ENCODE assay signal across 23 cellular contexts in the genomic region with DNA sequence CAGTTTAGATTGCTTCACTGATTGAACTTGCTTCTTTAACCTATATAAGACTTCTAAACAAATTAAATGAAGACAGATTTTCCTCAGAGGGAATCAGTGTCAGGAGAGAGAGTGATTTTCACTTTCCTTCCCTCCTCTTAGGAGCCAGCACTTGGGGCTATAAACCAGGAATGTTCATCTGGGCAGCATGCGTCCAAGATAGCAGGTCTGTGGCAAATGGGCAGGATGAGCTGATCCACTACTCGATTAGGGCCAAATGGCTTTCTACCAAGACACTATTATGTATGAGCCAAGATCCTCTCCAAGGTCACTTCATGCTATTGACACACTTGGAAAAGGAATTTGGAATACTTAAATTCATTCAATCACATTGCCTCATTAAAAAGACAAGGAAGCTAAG.
DNase-seq lines count a peak whose midpoint lies in the region; TF ChIP-seq lines count a peak whose summit lies in the region.
"Had no signal": no experiment of that assay in that cellular context is flagged by ENCODE, and none has a peak within 500 bp of the region (broad histone marks: within the 10 kb centered on the region; RNA-seq: fewer than 3 reads in every experiment).

No MANE protein-coding gene starts in this region.

- H3K79me2 ChIP-seq in osteoblast (ENCODE audit: insufficient read depth, low read length): no peaks in the 10 kb centered on the region

- no peak overlapping the region for H3K27ac ChIP-seq in osteoblast (ENCODE audit: low read depth, low read length)
- H3K27ac ChIP-seq: BLaER1 treated with 17β-estradiol and CSF1 and Interleukin-3, amounts not matched to agents 10 nM and 100 nM; RWPE1 had no signal

- in situ Hi-C loops in G401 (cut with HindIII; ENCODE audit: low sequenced_read_pairs): no loop called here

- no peaks in the 10 kb centered on the region for H3K9me3 ChIP-seq in osteoblast (ENCODE audit: low read depth, low read length)
- H3K9me3 ChIP-seq: BLaER1 treated with 17β-estradiol and CSF1 and Interleukin-3, amounts not matched to agents 10 nM and 100 nM had no signal

- no peak overlapping the region for H3K4me2 ChIP-seq in osteoblast (ENCODE audit: insufficient read depth, low read length)
- H3K4me2 ChIP-seq: BLaER1 treated with 17β-estradiol and CSF1 and Interleukin-3, amounts not matched to agents 10 nM and 100 nM; GM23338 had no signal

- no peaks in the 10 kb centered on the region for H3K36me3 ChIP-seq in osteoblast (ENCODE audit: insufficient read depth, low read length)
- H3K36me3 ChIP-seq: BLaER1 treated with 17β-estradiol and CSF1 and Interleukin-3, amounts not matched to agents 10 nM and 100 nM had no signal

- no peaks in the 10 kb centered on the region for H3K27me3 ChIP-seq in osteoblast (ENCODE audit: insufficient read depth, low read length)
- H3K27me3 ChIP-seq: BLaER1 treated with 17β-estradiol and CSF1 and Interleukin-3, amounts not matched to agents 10 nM and 100 nM had no signal

- no peak overlapping the region for H3K4me3 ChIP-seq in osteoblast (ENCODE audit: insufficient read depth, low read length)
- H3K4me3 ChIP-seq: BLaER1 treated with 17β-estradiol and CSF1 and Interleukin-3, amounts not matched to agents 10 nM and 100 nM; GM23338 had no signal

- no peaks in the 10 kb centered on the region for H4K20me1 ChIP-seq in osteoblast (ENCODE audit: insufficient read depth, low read length)
- H4K20me1 ChIP-seq: BLaER1 treated with 17β-estradiol and CSF1 and Interleukin-3, amounts not matched to agents 10 nM and 100 nM had no signal

- H2AFZ ChIP-seq in osteoblast (ENCODE audit: low read length): no peak overlapping the region
- H2AFZ ChIP-seq: GM23338 had no signal

- TF ChIP-seq CTCF in osteoblast (IDR thresholded peaks at IDR 0.05; ENCODE audit: extremely low read depth, low read depth, low read length): no peak

- no peaks in the 10 kb centered on the region for H3K4me1 ChIP-seq in osteoblast (ENCODE audit: insufficient read depth, low read length)

- DNase-seq in G401 (ENCODE audit: low spot score) (peak; percentile 50), NCI-H446 (lab: John Stamatoyannopoulos, UW) (peak; percentile 80 to 94), cerebellum (ENCODE audit: low spot score) (peak; percentile 14), osteoblast (ENCODE audit: insufficient read length, low spot score, missing footprints) (peak; percentile 57), ureter (ENCODE audit: low spot score) (no peak), NCI-H1092 (lab: John Stamatoyannopoulos, UW) (no peak)
- no peak for DNase-seq in stimulated activated CD4-positive, alpha-beta T cell treated with anti-CD3 and anti-CD28 coated beads, Interleukin-2, amount 100 ng/mL, for 48 hours
- DNase-seq: CD4-positive, alpha-beta T cell; H9; HFFc6; KG1; NCI-H1048; NCI-H1417 treated with DMSO at 0.1 percent for 48 hours; NCI-H1694 treated with DMSO at 0.1 percent for 48 hours; NCI-H2081; NCI-H2227 treated with DMSO at 0.1 percent for 48 hours; NCI-H510A treated with DMSO at 0.1 percent for 48 hours; NCI-H748 treated with DMSO at 0.1 percent for 48 hours; NK-92 treated with Interleukin-12 subunit alpha and Interleukin-12 subunit beta, amount 100 ng/mL, for 24 hours; SHP77 had no signal

Comparison
In these comparisons a context has a peak if more than half of its experiments do, and no peak if none do; other contexts are left out.
1. DNase-seq: peak in G401 (single experiment), NCI-H446 (2 of 2), cerebellum (single experiment) and osteoblast (single experiment); none in stimulated activated CD4-positive, alpha-beta T cell treated with anti-CD3 and anti-CD28 coated beads, Interleukin-2, amount 100 ng/mL, for 48 hours (0 of 2), ureter (single experiment) and NCI-H1092 (single experiment).